In genomic region chr1:9655836-9656235, GRCh38 we compare ENCODE assay signal across 17 cellular contexts.
DNase-seq lines count a peak whose midpoint lies in the region; ATAC-seq and TF ChIP-seq lines count a peak whose summit lies in the region.
"Had no signal": no experiment of that assay in that cellular context is flagged by ENCODE, and none has a peak within 500 bp of the region (broad histone marks: within the 10 kb centered on the region; RNA-seq: fewer than 3 reads in every experiment).

No MANE protein-coding gene starts in this region.

- TF ChIP-seq CTCF in SU-DHL-6 (IDR thresholded peaks at IDR 0.05; ENCODE audit: insufficient read depth, low read length, poor library complexity, severe bottlenecking) = no peak

- H3K4me3 Mint-ChIP-seq in activated naive CD4-positive, alpha-beta T cell treated with anti-CD3 and anti-CD28 coated beads, Interleukin-2, amount 10 ng/mL, durations not matched to agents 7 days and 5 days = peak overlapping the region; percentile 98
- peak overlapping the region; percentile 94 for H3K4me3 Mint-ChIP-seq in central memory CD8-positive, alpha-beta T cell

- no peak for ATAC-seq in central memory CD8-positive, alpha-beta T cell (replicated peaks; ENCODE audit: extremely low read depth, poor library complexity, severe bottlenecking)
- no peak for ATAC-seq in HG03025 (IDR thresholded peaks at IDR 0.05; ENCODE audit: low FRiP score, unreplicated experiment)

- H3K4me1 Mint-ChIP-seq in activated naive CD4-positive, alpha-beta T cell treated with anti-CD3 and anti-CD28 coated beads, Interleukin-2, amount 10 ng/mL, durations not matched to agents 7 days and 5 days = peaks cover 77% of the 10 kb centered on the region
- H3K4me1 Mint-ChIP-seq in central memory CD8-positive, alpha-beta T cell = peaks cover 77% of the 10 kb centered on the region

- H3K36me3 ChIP-seq in SU-DHL-6 (ENCODE audit: low read length) = no peaks in the 10 kb centered on the region
- H3K36me3 ChIP-seq: prostate gland, SJSA1 had no signal

- peaks cover 26% of the 10 kb centered on the region for H3K79me2 ChIP-seq in SU-DHL-6 (ENCODE audit: insufficient read depth, low read length)

- no peak overlapping the region for H3K9ac ChIP-seq in SU-DHL-6 (ENCODE audit: low read length)
- H3K9ac ChIP-seq: GM23248 had no signal

- no peak overlapping the region for H3K4me2 ChIP-seq in SU-DHL-6 (ENCODE audit: low read depth, low read length, poor library complexity, severe bottlenecking)
- H3K4me2 ChIP-seq: smooth muscle cell had no signal

- peaks cover 4% of the 10 kb centered on the region for H3K27me3 Mint-ChIP-seq in activated naive CD4-positive, alpha-beta T cell treated with anti-CD3 and anti-CD28 coated beads, Interleukin-2, amount 10 ng/mL, durations not matched to agents 7 days and 5 days
- no peaks in the 10 kb centered on the region for H3K27me3 Mint-ChIP-seq in central memory CD8-positive, alpha-beta T cell

- peak overlapping the region; percentile 90; the same call in 1 of the 2 replicates for H3K27ac ChIP-seq in SU-DHL-6 (ENCODE audit: low read depth, low read length)
- H3K27ac ChIP-seq: GM23248, prostate gland, SJSA1 had no signal

- DNase-seq in activated naive CD4-positive, alpha-beta T cell treated with anti-CD3 and anti-CD28 coated beads, Interleukin-2, amount 10 ng/mL, durations not matched to agents 7 days and 5 days = no peak
- DNase-seq in activated naive CD4-positive, alpha-beta T cell (lab: John Stamatoyannopoulos, UW) = no peak
- no peak for DNase-seq in central memory CD8-positive, alpha-beta T cell (ENCODE audit: low spot score in 2 of 2)
- DNase-seq in NCI-H2081 treated with DMSO at 0.1 percent for 48 hours (lab: John Stamatoyannopoulos, UW) = no peak
- no peak for DNase-seq in GM19240 (ENCODE audit: insufficient read length, low spot score)
- DNase-seq in AML-193 (lab: John Stamatoyannopoulos, UW) = no peak
- DNase-seq: cerebellar nuclear complex, DMS53, GM23248, NCI-H1417 treated with DMSO at 0.1 percent for 48 hours, NCI-H226, OCI-M1 had no signal

- CTCF ChIA-PET in activated naive CD4-positive, alpha-beta T cell treated with anti-CD3 and anti-CD28 coated beads, Interleukin-2, amount 10 ng/mL, durations not matched to agents 7 days and 5 days (lab: Charles Lee) = interaction anchor here (0.8 to 6.2 kb wide), 3 partner anchors 27 to 40 kb away, joined by 3 to 87 read pairs (median 7); no protein-coding TSS in a partner anchor

- peak overlapping the region; percentile 99 for H3K27ac Mint-ChIP-seq in activated naive CD4-positive, alpha-beta T cell treated with anti-CD3 and anti-CD28 coated beads, Interleukin-2, amount 10 ng/mL, durations not matched to agents 7 days and 5 days
- peak overlapping the region; percentile 84 for H3K27ac Mint-ChIP-seq in central memory CD8-positive, alpha-beta T cell (ENCODE audit: low read depth)

- H3K4me3 ChIP-seq in SU-DHL-6 (ENCODE audit: insufficient read depth, low read length, poor library complexity, severe bottlenecking) = no peak overlapping the region
- H3K4me3 ChIP-seq: GM23248, prostate gland, SJSA1, smooth muscle cell had no signal

- no peaks in the 10 kb centered on the region for H4K20me1 ChIP-seq in SU-DHL-6 (ENCODE audit: low read depth, low read length)

- no peaks in the 10 kb centered on the region for H3K9me2 ChIP-seq in SU-DHL-6 (replicated peaks; ENCODE audit: insufficient read depth, low read length)

- no peak overlapping the region for H2AFZ ChIP-seq in SU-DHL-6 (ENCODE audit: low read depth, low read length, severe bottlenecking)
- H2AFZ ChIP-seq: GM23248 had no signal

- no peaks in the 10 kb centered on the region for H3K9me3 Mint-ChIP-seq in activated naive CD4-positive, alpha-beta T cell treated with anti-CD3 and anti-CD28 coated beads, Interleukin-2, amount 10 ng/mL, durations not matched to agents 7 days and 5 days
- no peaks in the 10 kb centered on the region for H3K9me3 Mint-ChIP-seq in central memory CD8-positive, alpha-beta T cell

- H3K36me3 Mint-ChIP-seq in activated naive CD4-positive, alpha-beta T cell treated with anti-CD3 and anti-CD28 coated beads, Interleukin-2, amount 10 ng/mL, durations not matched to agents 7 days and 5 days = peaks cover 57% of the 10 kb centered on the region
- H3K36me3 Mint-ChIP-seq in central memory CD8-positive, alpha-beta T cell (ENCODE audit: insufficient read depth) = peaks cover 49% of the 10 kb centered on the region

- no peaks in the 10 kb centered on the region for H3K9me3 ChIP-seq in SU-DHL-6 (ENCODE audit: insufficient read depth, low read length)
- H3K9me3 ChIP-seq: prostate gland, SJSA1 had no signal

- no peaks in the 10 kb centered on the region for H3K27me3 ChIP-seq in SU-DHL-6 (ENCODE audit: low read length)

- peaks cover 38% of the 10 kb centered on the region for H3F3A ChIP-seq in SU-DHL-6 (ENCODE audit: insufficient read depth)
